In genomic region chr15:64092864-64093626, GRCh38 we compare ENCODE assay signal across 8 cellular contexts. TPM values are rescaled to one million over a fixed set of nuclear protein-coding genes. Genes with fewer than 3 reads are reported as not detected.
DNase-seq lines count a peak whose midpoint lies in the region; ATAC-seq and TF ChIP-seq lines count a peak whose summit lies in the region.

No MANE protein-coding gene starts in this region.

- H3K36me3 ChIP-seq in duodenal mucosa (ENCODE audit: control insufficient read depth in 1 of 2, insufficient read depth in 2 of 2, low read length in 2 of 2) (peaks cover 3 to 16% of the 10 kb centered on the region in 2 donors), lung (ENCODE audit: control insufficient read depth in 2 of 2, insufficient read depth in 2 of 2, low read length in 2 of 2) (peaks cover 2% of the 10 kb centered on the region in 2 donors)

- ATAC-seq in GM19395 (IDR thresholded peaks at IDR 0.05; ENCODE audit: unreplicated experiment) (peak; percentile 23), lung (ENCODE audit: insufficient read depth, low FRiP score) (no peak)

- peaks cover 0 to under 1% (median 0%) of the 10 kb centered on the region in 7 donors for H3K9me3 Mint-ChIP-seq in CD14-positive monocyte
- no peaks in the 10 kb centered on the region for H3K9me3 Mint-ChIP-seq in stimulated activated naive CD8-positive, alpha-beta T cell treated with anti-CD3 and anti-CD28 coated beads, Interleukin-15, Interleukin-2, amounts not matched to agents 100 ng/mL and 50 ng/mL, for 24 hours

- H3K4me1 Mint-ChIP-seq in CD14-positive monocyte = peaks cover 74% of the 10 kb centered on the region
- H3K4me1 Mint-ChIP-seq in stimulated activated naive CD8-positive, alpha-beta T cell treated with anti-CD3 and anti-CD28 coated beads, Interleukin-15, Interleukin-2, amounts not matched to agents 100 ng/mL and 50 ng/mL, for 24 hours (ENCODE audit: low read depth) = peaks cover 72% of the 10 kb centered on the region

- H3K4me3 Mint-ChIP-seq in CD14-positive monocyte = peak overlapping the region; percentile 97 to 99
- H3K4me3 Mint-ChIP-seq in stimulated activated naive CD8-positive, alpha-beta T cell treated with anti-CD3 and anti-CD28 coated beads, Interleukin-15, Interleukin-2, amounts not matched to agents 100 ng/mL and 50 ng/mL, for 24 hours = peak overlapping the region; percentile 99

- H3K27ac Mint-ChIP-seq in CD14-positive monocyte = peak overlapping the region; percentile 97 to 100 (median 99)
- H3K27ac Mint-ChIP-seq in stimulated activated naive CD8-positive, alpha-beta T cell treated with anti-CD3 and anti-CD28 coated beads, Interleukin-15, Interleukin-2, amounts not matched to agents 100 ng/mL and 50 ng/mL, for 24 hours = peak overlapping the region; percentile 99

- H3K4me1 ChIP-seq in duodenal mucosa (ENCODE audit: control insufficient read depth in 1 of 2, insufficient read depth in 2 of 2, low read length in 2 of 2) = peaks cover 30 to 57% of the 10 kb centered on the region in 2 donors
- peaks cover 8 to 13% of the 10 kb centered on the region in 2 donors for H3K4me1 ChIP-seq in lung (ENCODE audit: control insufficient read depth in 2 of 2, insufficient read depth in 2 of 2, low read length in 2 of 2)

- peaks cover 7 to 8% of the 10 kb centered on the region in 2 donors for H3K36me3 Mint-ChIP-seq in CD14-positive monocyte
- H3K36me3 Mint-ChIP-seq in stimulated activated naive CD8-positive, alpha-beta T cell treated with anti-CD3 and anti-CD28 coated beads, Interleukin-15, Interleukin-2, amounts not matched to agents 100 ng/mL and 50 ng/mL, for 24 hours (ENCODE audit: low read depth) = peaks cover 29% of the 10 kb centered on the region

- H3K27me3 Mint-ChIP-seq in CD14-positive monocyte (ENCODE audit: low read depth in 3 of 3) = no peaks in the 10 kb centered on the region
- no peaks in the 10 kb centered on the region for H3K27me3 Mint-ChIP-seq in stimulated activated naive CD8-positive, alpha-beta T cell treated with anti-CD3 and anti-CD28 coated beads, Interleukin-15, Interleukin-2, amounts not matched to agents 100 ng/mL and 50 ng/mL, for 24 hours

- H3K9me3 ChIP-seq in duodenal mucosa (ENCODE audit: control insufficient read depth in 1 of 2, low read length in 2 of 2) = no peaks in the 10 kb centered on the region
- H3K9me3 ChIP-seq in lung (ENCODE audit: control insufficient read depth in 2 of 2, insufficient read depth in 1 of 2, low read length in 1 of 2) = no peaks in the 10 kb centered on the region

- H3K27ac ChIP-seq in duodenal mucosa (ENCODE audit: low read depth, low read length) (peak overlapping the region; percentile 59), lung (ENCODE audit: low read depth in 1 of 2, low read length in 1 of 2) (peak overlapping the region; percentile 83 to 90)

- no peaks in the 10 kb centered on the region for H3K27me3 ChIP-seq in duodenal mucosa (ENCODE audit: control insufficient read depth in 1 of 2, insufficient read depth in 2 of 2, low read length in 2 of 2)
- H3K27me3 ChIP-seq in lung (ENCODE audit: control insufficient read depth, insufficient read depth) = no peaks in the 10 kb centered on the region

- intact Hi-C loops in CD14-positive monocyte (cut with micrococcal nuclease) = loop anchor here in 1 of 2 donors (5.0 kb wide), 1 partner anchor 69 kb away; the partner anchor contains the start of gene PPIB

- TF ChIP-seq CTCF in CD14-positive monocyte (IDR thresholded peaks at IDR 0.05) (no peak), lung (IDR thresholded peaks at IDR 0.05; ENCODE audit: control extremely low read depth, extremely low read depth) (no peak)

- DNase-seq in CD14-positive monocyte (ENCODE audit: low spot score) = peak; percentile 49
- DNase-seq in LoVo (ENCODE audit: low spot score) = peak; percentile 76
- DNase-seq in UCSD-AML1 (lab: John Stamatoyannopoulos, UW; ENCODE audit: unreplicated experiment) = peak; percentile 58
- DNase-seq in lung (ENCODE audit: low spot score) = peak; percentile 34
- DNase-seq in NCI-H345 (lab: John Stamatoyannopoulos, UW) = no peak

- 4 to 5% methylated on average over 22 of the region's 22 CpGs for WGBS in lung, 2 donors

- peak overlapping the region; percentile 78 to 80 for H3K9ac ChIP-seq in duodenal mucosa (ENCODE audit: low read depth in 1 of 2, low read length in 2 of 2)

- H3K4me3 ChIP-seq in duodenal mucosa (ENCODE audit: low read depth in 1 of 2, low read length in 2 of 2) (peak overlapping the region; percentile 78 to 88), lung (peak overlapping the region; percentile 69)

RNA-seq across cellular contexts. Expression of gene CIAO2A, which starts 0.6 kb away (rescaled TPM):
- 100 to 1,000 TPM; 261 to 265 TPM for polyA plus RNA-seq in CD14-positive monocyte
- 10 to 100 TPM; 40.4 to 89.6 TPM for total RNA-seq in lung
- polyA plus RNA-seq in lung = 10 to 100 TPM; 75.9 to 95.6 TPM

RNA-seq across cellular contexts. Expression of gene SNX1, which starts 2.7 kb away (rescaled TPM):
- polyA plus RNA-seq in CD14-positive monocyte = 100 to 1,000 TPM; 115 TPM
- 100 to 1,000 TPM; 108 to 169 TPM for total RNA-seq in lung
- polyA plus RNA-seq in lung = 100 to 1,000 TPM in 1 of 2 donors, 10 to 100 TPM in 1; 70.6 to 109 TPM

RNA-seq across cellular contexts. Expression of gene DAPK2, which starts 46.8 kb away (rescaled TPM):
- polyA plus RNA-seq in CD14-positive monocyte = 1 to 10 TPM in 1 of 2 donors, under 1 TPM in 1; 0.59 to 2.1 TPM
- 10 to 100 TPM; 58.1 to 59.0 TPM for total RNA-seq in lung
- 10 to 100 TPM; 20.5 to 40.1 TPM for polyA plus RNA-seq in lung

RNA-seq across cellular contexts. Expression of gene SNX22, which starts 58.5 kb away (rescaled TPM):
- polyA plus RNA-seq in CD14-positive monocyte (1 to 10 TPM in 1 of 2 donors, under 1 TPM in 1; 0.80 to 1.2 TPM), lung (10 to 100 TPM in 1 of 2 donors, 1 to 10 TPM in 1; 4.1 to 14.2 TPM)
- 10 to 100 TPM in 1 of 2 donors, 1 to 10 TPM in 1; 3.4 to 20.3 TPM for total RNA-seq in lung

Comparison
In these comparisons a context has a peak if more than half of its experiments do, and no peak if none do; other contexts are left out.
1. RNA of gene DAPK2, which starts 46.8 kb away (polyA plus RNA-seq): 20.5 to 40.1 TPM in lung; 0.59 to 2.1 TPM in CD14-positive monocyte; every median in the first group is over 4 times any median in the second.